18 cellular contexts compared by ENCODE assay signal in the genomic region with DNA sequence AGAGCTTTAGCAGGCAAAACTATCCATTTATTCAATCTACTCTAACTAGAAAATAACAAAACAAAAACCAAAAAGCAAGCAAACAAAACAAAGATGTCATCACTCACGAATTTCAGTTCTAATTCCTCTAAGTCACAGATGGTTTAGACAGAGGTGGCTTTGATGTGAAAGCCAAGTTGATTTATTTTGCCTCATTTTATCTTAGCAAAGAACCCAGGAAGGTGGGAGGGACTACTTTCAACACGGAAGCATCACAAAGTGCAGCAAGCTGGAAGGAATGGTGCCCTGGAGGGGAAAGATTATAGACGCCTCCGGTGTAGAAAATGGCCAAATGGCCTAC.
DNase-seq lines count a peak whose midpoint lies in the region; ATAC-seq, FAIRE-seq and TF ChIP-seq lines count a peak whose summit lies in the region.
"Had no signal": no experiment of that assay in that cellular context is flagged by ENCODE, and none has a peak within 500 bp of the region (broad histone marks: within the 10 kb centered on the region; RNA-seq: fewer than 3 reads in every experiment).

No MANE protein-coding gene starts in this region.

- peaks cover 25% of the 10 kb centered on the region for H3K4me1 Mint-ChIP-seq in nephron progenitor cell

- peak overlapping the region; percentile 46; the same call in 1 of the 2 replicates for H3K27ac ChIP-seq in MM.1S (ENCODE audit: low read length)
- H3K27ac ChIP-seq: C4-2B, SJSA1 had no signal

- H3K4me3 Mint-ChIP-seq in nephron progenitor cell: no peak overlapping the region
- H3K4me3 Mint-ChIP-seq: H9; T-helper 1 cell treated with Interleukin-12 subunit alpha and Interleukin-12 subunit beta and Interleukin-4 antibody, amounts not matched to agents 30 μg/mL and 1 μg/mL, for 36 hours had no signal

- H3F3A ChIP-seq in MM.1S (ENCODE audit: insufficient read depth, low read length): no peaks in the 10 kb centered on the region

- peak overlapping the region; percentile 4; the same call in 1 of the 2 replicates for H3K4me3 ChIP-seq in MM.1S (ENCODE audit: low read length)
- H3K4me3 ChIP-seq: K562, SJSA1 had no signal

- peaks cover 15% of the 10 kb centered on the region for H3K4me1 ChIP-seq in MM.1S (ENCODE audit: low read length)
- H3K4me1 ChIP-seq: SJSA1 had no signal

- no peaks in the 10 kb centered on the region for H3K36me3 Mint-ChIP-seq in nephron progenitor cell (ENCODE audit: low read depth)

- no peaks in the 10 kb centered on the region for H3K27me3 ChIP-seq in MM.1S (replicated peaks; ENCODE audit: insufficient read depth, low read length)

- H3K9me2 ChIP-seq in MM.1S (replicated peaks; ENCODE audit: insufficient read depth, low read length): no peaks in the 10 kb centered on the region

- no peaks in the 10 kb centered on the region for H3K79me2 ChIP-seq in MM.1S (ENCODE audit: low read length)

- H3K4me2 ChIP-seq in MM.1S (ENCODE audit: low read depth, low read length): peak overlapping the region; percentile 68

- no peaks in the 10 kb centered on the region for H3K27me3 Mint-ChIP-seq in nephron progenitor cell (ENCODE audit: low read depth, poor library complexity)

- peaks cover 9% of the 10 kb centered on the region for H3K9me3 Mint-ChIP-seq in nephron progenitor cell
- H3K9me3 Mint-ChIP-seq: T-helper 1 cell treated with Interleukin-12 subunit alpha and Interleukin-12 subunit beta and Interleukin-4 antibody, amounts not matched to agents 30 μg/mL and 1 μg/mL, for 36 hours had no signal

- no peaks in the 10 kb centered on the region for H3K36me3 ChIP-seq in MM.1S (replicated peaks; ENCODE audit: insufficient read depth, low read length)
- H3K36me3 ChIP-seq: SJSA1 had no signal

- H3K27ac Mint-ChIP-seq in nephron progenitor cell: peak overlapping the region; percentile 53
- H3K27ac Mint-ChIP-seq: T-helper 1 cell treated with Interleukin-12 subunit alpha and Interleukin-12 subunit beta and Interleukin-4 antibody, amounts not matched to agents 30 μg/mL and 1 μg/mL, for 36 hours had no signal

- no peak for TF ChIP-seq CTCF in MM.1S (IDR thresholded peaks at IDR 0.05; ENCODE audit: low read length)
- no peak for TF ChIP-seq CTCF in nephron progenitor cell (IDR thresholded peaks at IDR 0.05)
- no peak for TF ChIP-seq CTCF in GM20000 (IDR thresholded peaks at IDR 0.05; ENCODE audit: extremely low read depth, missing control alignments)

- H3K9ac ChIP-seq in MM.1S (ENCODE audit: low read length): peak overlapping the region; percentile 17; the same call in 1 of the 2 replicates

- no peak for DNase-seq in GM18507 (ENCODE audit: extremely low spot score, insufficient read length, low read depth)
- DNase-seq in MM.1S: no peak
- no peak for DNase-seq in nephron progenitor cell
- DNase-seq in ureter (ENCODE audit: low spot score): no peak
- no peak for DNase-seq in GM20000 (ENCODE audit: low spot score)
- no peak for DNase-seq in NK-92 treated with Interleukin-12 subunit alpha and Interleukin-12 subunit beta, amount 100 ng/mL, for 24 hours (lab: John Stamatoyannopoulos, UW)
- DNase-seq: H9, MV-4-11, NCI-H187 treated with DMSO at 0.1 percent for 48 hours, NCI-H226, NCI-H524 treated with DMSO at 0.1 percent for 48 hours had no signal

- ATAC-seq in GM19455 (IDR thresholded peaks at IDR 0.05; ENCODE audit: unreplicated experiment) (peak; percentile 86), HG03108 (IDR thresholded peaks at IDR 0.05; ENCODE audit: unreplicated experiment) (no peak)
- ATAC-seq: K562 had no signal

- peak; percentile 24 for FAIRE-seq in GM18507 (lab: Jason Lieb, UNC)
- FAIRE-seq: D721Med, K562 had no signal

- H3K9me3 ChIP-seq in MM.1S (replicated peaks; ENCODE audit: insufficient read depth, low read length): no peaks in the 10 kb centered on the region
- H3K9me3 ChIP-seq: SJSA1 had no signal

- H2AFZ ChIP-seq in MM.1S (ENCODE audit: low read length): peak overlapping the region; percentile 43

- H4K20me1 ChIP-seq in MM.1S (ENCODE audit: insufficient read depth, low read length): no peaks in the 10 kb centered on the region
